In genomic region chr6:89413006-89413400, GRCh38 we compare ENCODE assay signal across 8 cellular contexts. TPM values are rescaled to one million over a fixed set of nuclear protein-coding genes. Genes with fewer than 3 reads are reported as not detected.
DNase-seq lines count a peak whose midpoint lies in the region; ATAC-seq and TF ChIP-seq lines count a peak whose summit lies in the region.

No MANE protein-coding gene starts in this region.

- H3K27ac Mint-ChIP-seq in activated B cell treated with CpG ODN at 0.5 μM for 24 hours (no peak overlapping the region), immature natural killer cell (peak overlapping the region in 1 of 6 donors; percentile 8)

- DNase-seq in SK-N-SH (no peak), activated B cell treated with CpG ODN at 0.5 μM for 24 hours (no peak), immature natural killer cell (no peak), dermis blood vessel endothelial cell (no peak), retina (no peak), iPS-NIHi7 (ENCODE audit: extremely low spot score) (no peak)

- WGBS in SK-N-SH (ENCODE audit: low lambda C conversion rate) = 62% methylated on average over 9 of the region's 9 CpGs

- H3K79me2 ChIP-seq in SK-N-SH (ENCODE audit: insufficient read depth) = no peaks in the 10 kb centered on the region

- H3K9me3 Mint-ChIP-seq in activated B cell treated with CpG ODN at 0.5 μM for 24 hours = no peaks in the 10 kb centered on the region
- H3K9me3 Mint-ChIP-seq in immature natural killer cell = no peaks in the 10 kb centered on the region

- intact Hi-C loops in activated B cell treated with CpG ODN at 0.5 μM for 24 hours (cut with micrococcal nuclease) = loop anchor here (2.0 to 10.0 kb wide), 4 partner anchors 331 to 1172 kb away; partner anchors contain the start of genes CASP8AP2, MAP3K7, PNRC1 and RNGTT

- CTCF ChIA-PET in SK-N-SH (lab: Yijun Ruan, JAX) = interaction anchor here (1.1 to 10.6 kb wide), 5 partner anchors 19 to 45 kb away, joined by 3 to 70 read pairs (median 5); no protein-coding TSS in a partner anchor
- CTCF ChIA-PET in activated B cell treated with CpG ODN at 0.5 μM for 24 hours (lab: Charles Lee) = interaction anchor here (3.7 kb wide), 1 partner anchor 41 kb away, joined by 17 read pairs; no protein-coding TSS in a partner anchor

- H3K27me3 Mint-ChIP-seq in activated B cell treated with CpG ODN at 0.5 μM for 24 hours (peaks cover 18% of the 10 kb centered on the region), immature natural killer cell (ENCODE audit: low read depth in 3 of 3) (peaks cover 8 to 29% (median 18%) of the 10 kb centered on the region in 3 donors)

- peaks cover 8% of the 10 kb centered on the region for H3F3A ChIP-seq in SK-N-SH (replicated peaks; ENCODE audit: insufficient read depth)

- TF ChIP-seq CTCF in SK-N-SH (IDR thresholded peaks at IDR 0.05) (no peak), activated B cell treated with CpG ODN at 0.5 μM for 24 hours (IDR thresholded peaks at IDR 0.05) (no peak)

- peaks cover 21% of the 10 kb centered on the region for H3K4me1 Mint-ChIP-seq in activated B cell treated with CpG ODN at 0.5 μM for 24 hours
- peaks cover 10 to 16% of the 10 kb centered on the region in 2 donors for H3K4me1 Mint-ChIP-seq in immature natural killer cell

- peak overlapping the region; percentile 92 for H3K4me3 Mint-ChIP-seq in activated B cell treated with CpG ODN at 0.5 μM for 24 hours
- H3K4me3 Mint-ChIP-seq in immature natural killer cell = peak overlapping the region; percentile 83 to 90 (median 84)

- POLR2A ChIA-PET in SK-N-SH (lab: Yijun Ruan, JAX) (no interaction called here), activated B cell treated with CpG ODN at 0.5 μM for 24 hours (lab: Charles Lee) (interaction anchor here (1.0 to 3.0 kb wide), 4 partner anchors 13 to 225 kb away, joined by 3 to 16 read pairs (median 3); partner anchors contain the start of gene LYRM2)

- peak overlapping the region; percentile 87; the same call in 1 of the 2 replicates for H3K4me2 ChIP-seq in SK-N-SH

- H3K27ac ChIP-seq in SK-N-SH (ENCODE audit: low read depth in 2 of 2, low read length in 1 of 2) = no peak overlapping the region; a peak in 1 of 4 replicates
- H3K27ac ChIP-seq in subcutaneous abdominal adipose tissue (ENCODE audit: low read depth, low read length) = no peak overlapping the region

- TF ChIP-seq RAD21 in SK-N-SH (IDR thresholded peaks at IDR 0.05; ENCODE audit: low read length) = no peak

- H3K9me2 ChIP-seq in SK-N-SH = no peaks in the 10 kb centered on the region

- ATAC-seq in SK-N-SH treated with all-trans-retinoic acid at 6 μM for 48 hours (no peak), activated B cell treated with CpG ODN at 0.5 μM for 24 hours (ENCODE audit: low read depth) (no peak)

- peaks cover 2% of the 10 kb centered on the region for H3K36me3 Mint-ChIP-seq in activated B cell treated with CpG ODN at 0.5 μM for 24 hours (ENCODE audit: low read depth)
- H3K36me3 Mint-ChIP-seq in immature natural killer cell = peaks cover 0 to 3% (median 0%) of the 10 kb centered on the region in 3 donors

- no peaks in the 10 kb centered on the region for H4K20me1 ChIP-seq in SK-N-SH (ENCODE audit: insufficient read depth)

- H3K4me1 ChIP-seq in SK-N-SH (ENCODE audit: control insufficient read depth in 1 of 2, insufficient read depth in 2 of 2, low read depth in 1 of 2, low read length in 1 of 2) (peaks cover 0 to 12% of the 10 kb centered on the region in 2 experiments; a peak in 1 of 4 replicates), subcutaneous abdominal adipose tissue (ENCODE audit: control insufficient read depth in 5 of 5, insufficient read depth in 5 of 5, low read length in 5 of 5) (peaks cover 2 to 26% (median 26%) of the 10 kb centered on the region in 5 donors)

- H3K9me3 ChIP-seq in SK-N-SH (no peaks in the 10 kb centered on the region), subcutaneous abdominal adipose tissue (ENCODE audit: control insufficient read depth in 5 of 5, low read length in 5 of 5) (no peaks in the 10 kb centered on the region)

- H3K4me3 ChIP-seq in SK-N-SH (ENCODE audit: low read depth in 2 of 2, low read length in 1 of 2) = peak overlapping the region in 1 of 2 experiments; percentile 66; a peak in 1 of 4 replicates
- H3K4me3 ChIP-seq in subcutaneous abdominal adipose tissue (ENCODE audit: low read depth in 1 of 5, low read length in 5 of 5) = peak overlapping the region; percentile 73 to 93 (median 79)

- no peak for TF ChIP-seq EP300 in SK-N-SH (IDR thresholded peaks at IDR 0.05; ENCODE audit: borderline replicate concordance in 1 of 2, low read depth in 1 of 2, low read length in 1 of 2)

- H3K36me3 ChIP-seq in SK-N-SH (replicated peaks in 1 of 2; ENCODE audit: control insufficient read depth in 1 of 2, insufficient read depth in 2 of 2, low read length in 1 of 2) (no peaks in the 10 kb centered on the region), subcutaneous abdominal adipose tissue (ENCODE audit: control insufficient read depth in 5 of 5, insufficient read depth in 5 of 5, low read length in 5 of 5) (no peaks in the 10 kb centered on the region)

- peaks cover 40% of the 10 kb centered on the region; the same call in 1 of the 2 replicates for H3K27me3 ChIP-seq in SK-N-SH (ENCODE audit: insufficient read depth)
- no peaks in the 10 kb centered on the region for H3K27me3 ChIP-seq in subcutaneous abdominal adipose tissue (ENCODE audit: control insufficient read depth in 5 of 5, insufficient read depth in 4 of 5, low read length in 5 of 5)

- H3K9ac ChIP-seq in SK-N-SH (no peak overlapping the region), subcutaneous abdominal adipose tissue (ENCODE audit: low read length in 5 of 5) (peak overlapping the region in 4 of 5 donors; percentile 60 to 81 (median 70))

- H2AFZ ChIP-seq in SK-N-SH (ENCODE audit: low read depth) = peak overlapping the region; percentile 71

TF ChIP-seq in SK-N-SH, 30 proteins besides CTCF, POLR2A, EP300 and RAD21:
- TF ChIP-seq TAF1 (IDR thresholded peaks at IDR 0.05; ENCODE audit: borderline replicate concordance, low read depth, low read length) (no peak), TEAD4 (IDR thresholded peaks at IDR 0.05; ENCODE audit: borderline replicate concordance, insufficient read depth) (no peak), IRF3 (IDR thresholded peaks at IDR 0.05; ENCODE audit: low read depth, low read length) (no peak), YY1 (IDR thresholded peaks at IDR 0.05; ENCODE audit: low read depth) (no peak), POLR2AphosphoS5 (IDR thresholded peaks at IDR 0.05; ENCODE audit: low read depth, low read length) (no peak), CHD2 (IDR thresholded peaks at IDR 0.05; ENCODE audit: low read length, partially characterized antibody) (no peak), FOXM1 (IDR thresholded peaks at IDR 0.05; ENCODE audit: low read depth) (no peak), TCF12 (IDR thresholded peaks at IDR 0.05) (no peak)

TF ChIP-seq in SK-N-SH treated with all-trans-retinoic acid at 6 μM for 48 hours, 23 proteins besides CTCF, POLR2A, EP300 and RAD21:
- TF ChIP-seq OSR1 (CRISPR knock-in tag; IDR thresholded peaks at IDR 0.05) (no peak), TSHZ2 (CRISPR knock-in tag; IDR thresholded peaks at IDR 0.05) (no peak), PPARA (CRISPR knock-in tag; IDR thresholded peaks at IDR 0.05; ENCODE audit: borderline replicate concordance) (no peak), ZFP30 (CRISPR knock-in tag; IDR thresholded peaks at IDR 0.05) (no peak), BACH2 (CRISPR knock-in tag; IDR thresholded peaks at IDR 0.05; ENCODE audit: borderline replicate concordance) (no peak)

RNA-seq across cellular contexts. Expression of gene RRAGD, which starts 0.9 kb away (rescaled TPM):
- 0.05 and 0.07 TPM in 2 replicates for polyA plus RNA-seq in SK-N-SH (2012; rRNA removed)
- 0.09 and 0.28 TPM in 2 replicates for polyA plus RNA-seq in SK-N-SH (2012; cell fraction: cytosol; rRNA removed)
- polyA plus RNA-seq in SK-N-SH (2012; cell fraction: nucleus; rRNA removed) = 0.01 and 0.02 TPM in 2 replicates
- 5.4 and 5.6 TPM in 2 replicates for total RNA-seq in activated B cell treated with CpG ODN at 0.5 μM for 24 hours
- under 1 TPM in 2 of 3 donors, not detected in 1; 0.11 to 0.22 TPM for polyA plus RNA-seq in immature natural killer cell
- total RNA-seq in dermis blood vessel endothelial cell = 0.51 and 1.2 TPM in 2 replicates

RNA-seq across cellular contexts. Expression of gene ANKRD6, which starts 19.9 kb away (rescaled TPM):
- polyA plus RNA-seq in SK-N-SH (2012; rRNA removed) (2.0 and 2.6 TPM in 2 replicates), immature natural killer cell (1 to 10 TPM in 1 of 3 donors, under 1 TPM in 2; 0.06 to 3.0 (median 0.52) TPM)
- 1.2 and 1.8 TPM in 2 replicates for polyA plus RNA-seq in SK-N-SH (2012; cell fraction: cytosol; rRNA removed)
- polyA plus RNA-seq in SK-N-SH (2012; cell fraction: nucleus; rRNA removed) = 7.1 and 7.2 TPM in 2 replicates
- total RNA-seq in activated B cell treated with CpG ODN at 0.5 μM for 24 hours (6.6 and 9.6 TPM in 2 replicates), dermis blood vessel endothelial cell (12.1 and 13.6 TPM in 2 replicates)
